In the genomic region with DNA sequence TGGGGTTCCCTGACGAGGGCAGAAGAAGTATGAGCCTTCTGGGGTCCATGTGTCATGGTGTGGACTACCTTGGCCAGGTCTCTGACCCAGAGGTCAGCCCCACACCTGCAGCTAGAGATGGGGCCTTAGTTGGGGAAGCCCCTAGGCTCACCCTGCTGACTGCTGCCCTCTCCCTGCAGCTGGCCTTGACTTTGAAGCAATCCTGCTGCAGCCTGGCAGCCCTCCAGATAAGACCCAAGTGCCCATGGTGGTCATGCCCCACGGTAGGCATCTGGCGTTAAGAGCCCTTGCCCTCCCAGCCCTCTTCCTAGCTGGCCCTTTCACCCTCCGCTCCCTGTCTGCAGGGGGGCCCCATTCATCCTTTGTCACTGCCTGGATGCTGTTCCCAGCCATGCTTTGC, we compare ENCODE assay signal across 34 cellular contexts. TPM values are rescaled to one million over a fixed set of nuclear protein-coding genes. Genes with fewer than 3 reads are reported as not detected.
"Had no signal": no experiment of that assay in that cellular context is flagged by ENCODE, and none has a peak within 500 bp of the region (broad histone marks: within the 10 kb centered on the region; RNA-seq: fewer than 3 reads in every experiment).

No MANE protein-coding gene starts in this region.

- DNase-seq: activated effector memory CD4-positive, alpha-beta T cell treated with anti-CD3 and anti-CD28 coated beads, Interleukin-2, amount 50 U/mL, for 16 hours; activated effector memory CD4-positive, alpha-beta T cell treated with Interleukin-2 at 50 U/mL for 16 hours; activated gamma-delta T cell; activated gamma-delta T cell treated with Interleukin-2 at 50 U/mL for 16 hours; activated naive CD4-positive, alpha-beta T cell; activated naive CD4-positive, alpha-beta T cell treated with anti-CD3 and anti-CD28 coated beads for 36 hours; activated naive CD4-positive, alpha-beta T cell treated with anti-CD3 and anti-CD28 coated beads, Interleukin-2, amount 10 ng/mL, durations not matched to agents 7 days and 5 days; activated naive CD4-positive, alpha-beta T cell treated with anti-CD3 and anti-CD28 coated beads, Interleukin-2, amount 50 U/mL, for 16 hours; activated naive CD4-positive, alpha-beta T cell treated with Interleukin-2 at 50 U/mL for 16 hours; activated naive CD8-positive, alpha-beta T cell treated with anti-CD3 and anti-CD28 coated beads for 36 hours; activated naive CD8-positive, alpha-beta T cell treated with anti-CD3 and anti-CD28 coated beads, Interleukin-2, amount 10 ng/mL, durations not matched to agents 7 days and 5 days; activated naive CD8-positive, alpha-beta T cell treated with anti-CD3 and anti-CD28 coated beads, Interleukin-2, amount 50 U/mL, for 24 hours; activated T-cell treated with anti-CD3 and anti-CD28 coated beads, Interleukin-2, amount 50 U/mL, for 24 hours; activated T-cell treated with anti-CD3 and anti-CD28 coated beads, Interleukin-2, amount 50 U/mL, for 4 hours; activated T-cell treated with anti-CD3 and anti-CD28 coated beads, Interleukin-2, amount 50 U/mL, for 48 hours; activated T-cell treated with anti-CD3 and anti-CD28 coated beads, Interleukin-2, amount 50 U/mL, for 72 hours; amniotic stem cell; amygdala; anterior cingulate cortex; aorta; body of pancreas; brain microvascular endothelial cell; caudate nucleus; central memory CD4-positive, alpha-beta T cell; cerebellar nuclear complex had no signal

- ATAC-seq: activated T-cell treated with anti-CD3 and anti-CD28 coated beads, Interleukin-2, amount 50 U/mL, for 4 hours; activated T-cell treated with anti-CD3 and anti-CD28 coated beads, Interleukin-2, amount 50 U/mL, for 72 hours; activated T-helper 17 cell treated with anti-CD3 and anti-CD28 coated beads, Interleukin-2, amount 50 U/mL, for 72 hours; body of pancreas had no signal

- H3K27me3 ChIP-seq: adrenal gland, ascending aorta, body of pancreas, brain microvascular endothelial cell, breast epithelium, cardiac muscle cell had no signal

- H3K9me3 ChIP-seq: adrenal gland, ascending aorta, body of pancreas, breast epithelium had no signal

- FAIRE-seq: astrocyte, bronchial epithelial cell had no signal

- H3K27ac ChIP-seq: adrenal gland, ascending aorta, body of pancreas, brain microvascular endothelial cell, breast epithelium, cardiac muscle cell had no signal

- H3K4me3 ChIP-seq: adrenal gland, ascending aorta, body of pancreas, breast epithelium, cardiac muscle cell had no signal

- H3K4me1 ChIP-seq: adrenal gland, body of pancreas, breast epithelium had no signal

RNA-seq across cellular contexts. Expression of gene AMIGO3, which starts 37.9 kb away (rescaled TPM):
- total RNA-seq: activated naive CD4-positive, alpha-beta T cell treated with anti-CD3 and anti-CD28 coated beads for 36 hours; activated naive CD4-positive, alpha-beta T cell treated with anti-CD3 and anti-CD28 coated beads, Interleukin-2, amount 50 U/mL, for 72 hours; activated naive CD8-positive, alpha-beta T cell treated with anti-CD3 and anti-CD28 coated beads for 36 hours; activated T-helper 2 cell treated with anti-CD3 and anti-CD28 coated beads, Interferon-gamma antibody, Interleukin-2, Interleukin-4, amounts not matched to agents 10 μg/mL and 5 μg/mL and 100 μg/mL, durations not matched to agents 14 hours and 24 hours and 36 hours; aorta; bronchial epithelial cell had no signal
